12 cellular contexts compared by ENCODE assay signal in the genomic region with DNA sequence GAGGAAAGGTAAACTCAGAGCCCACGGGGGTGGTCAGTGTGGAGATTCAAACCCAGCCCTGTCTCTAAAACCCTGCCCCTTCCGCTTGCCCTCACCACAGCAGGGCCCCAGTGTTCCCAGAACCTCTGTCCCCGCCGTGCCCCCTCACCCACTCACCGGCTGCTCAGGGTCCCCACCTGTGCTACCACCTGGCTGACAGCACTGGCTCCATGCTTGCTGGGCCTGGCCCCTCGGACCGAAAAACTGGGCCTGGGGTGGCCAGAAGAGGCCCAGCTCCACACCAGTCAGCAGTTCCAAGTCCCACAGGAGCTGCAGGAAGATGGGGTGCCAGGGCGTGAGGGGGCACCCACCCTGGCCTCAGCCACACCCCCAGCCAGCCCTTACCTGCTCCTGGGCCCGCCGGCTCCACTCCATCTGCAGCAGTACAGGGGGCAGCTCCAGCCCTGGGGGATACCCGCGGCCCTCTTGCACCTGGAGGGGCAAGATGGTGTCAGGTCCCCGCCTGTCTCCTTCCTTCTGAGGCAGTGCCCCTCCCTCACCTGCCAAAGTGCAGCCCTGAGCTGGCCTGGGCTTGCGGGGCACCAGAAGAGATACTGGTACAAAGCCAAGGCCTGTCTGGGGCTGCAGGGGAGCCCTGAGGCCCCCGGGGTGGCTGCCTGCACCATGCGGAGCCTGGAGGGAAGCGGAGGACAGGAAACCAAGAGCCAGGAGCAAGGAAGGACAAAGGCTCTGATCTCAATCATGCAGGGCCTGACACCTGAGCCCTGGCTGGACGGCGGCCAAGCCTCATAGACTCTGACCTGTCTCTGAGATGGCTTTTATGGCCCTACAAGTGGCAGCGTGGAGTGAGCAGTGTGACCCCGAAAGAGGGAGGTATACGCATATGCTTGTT. TPM values are rescaled to one million over a fixed set of nuclear protein-coding genes. Genes with fewer than 3 reads are reported as not detected.
DNase-seq lines count a peak whose midpoint lies in the region; ATAC-seq and TF ChIP-seq lines count a peak whose summit lies in the region.
"Had no signal": no experiment of that assay in that cellular context is flagged by ENCODE, and none has a peak within 500 bp of the region (broad histone marks: within the 10 kb centered on the region; RNA-seq: fewer than 3 reads in every experiment).

No MANE protein-coding gene starts in this region.

- H3K4me1 Mint-ChIP-seq in activated T-cell treated with anti-CD3 and anti-CD28 coated beads, Interleukin-2, amount 50 U/mL, for 72 hours (ENCODE audit: low read depth) = peaks cover 9% of the 10 kb centered on the region

- no peaks in the 10 kb centered on the region for H3K79me2 ChIP-seq in hepatocyte

- no peaks in the 10 kb centered on the region for H3K36me3 Mint-ChIP-seq in activated T-cell treated with anti-CD3 and anti-CD28 coated beads, Interleukin-2, amount 50 U/mL, for 72 hours (ENCODE audit: insufficient read depth in 2 of 2)
- H3K36me3 Mint-ChIP-seq: activated naive CD4-positive, alpha-beta T cell treated with anti-CD3 and anti-CD28 coated beads, Interleukin-2, amount 50 U/mL, for 24 hours had no signal

- H3K9me2 ChIP-seq in hepatocyte (replicated peaks; ENCODE audit: insufficient read depth) = no peaks in the 10 kb centered on the region

- WGBS in right cardiac atrium = 80% methylated on average over 22 of the region's 22 CpGs
- WGBS in hepatocyte (ENCODE audit: low lambda C conversion rate, missing lambda C conversion rate) = 80% methylated on average over 20 of the region's 22 CpGs

- H3K27ac ChIP-seq in right cardiac atrium (ENCODE audit: low read length) (no peak overlapping the region), hepatocyte (no peak overlapping the region)
- H3K27ac ChIP-seq: body of pancreas had no signal

- no peaks in the 10 kb centered on the region for H3K9me3 ChIP-seq in right cardiac atrium (ENCODE audit: control insufficient read depth, low read length)
- H3K9me3 ChIP-seq in hepatocyte (ENCODE audit: low read depth) = no peaks in the 10 kb centered on the region
- H3K9me3 ChIP-seq: body of pancreas had no signal

- TF ChIP-seq CTCF in hepatocyte (IDR thresholded peaks at IDR 0.05; ENCODE audit: poor library complexity) = no peak

- H3K4me3 ChIP-seq in right cardiac atrium (ENCODE audit: low read length) (no peak overlapping the region), hepatocyte (no peak overlapping the region)
- H3K4me3 ChIP-seq: body of pancreas had no signal

- no peaks in the 10 kb centered on the region for H3K27me3 ChIP-seq in right cardiac atrium (ENCODE audit: control insufficient read depth, insufficient read depth)
- H3K27me3 ChIP-seq in hepatocyte = peaks cover 7% of the 10 kb centered on the region
- H3K27me3 ChIP-seq: body of pancreas had no signal

- no peak overlapping the region for H2AFZ ChIP-seq in hepatocyte

- H3K4me1 ChIP-seq in right cardiac atrium (ENCODE audit: control insufficient read depth, insufficient read depth, low read length) = no peaks in the 10 kb centered on the region
- no peaks in the 10 kb centered on the region for H3K4me1 ChIP-seq in hepatocyte (ENCODE audit: insufficient read depth)

- intact Hi-C loops in right cardiac atrium (cut with DNase I) (no loop called here), left cardiac atrium (cut with DNase I) (no loop called here)

- no peaks in the 10 kb centered on the region for H3K9me3 Mint-ChIP-seq in activated T-cell treated with anti-CD3 and anti-CD28 coated beads, Interleukin-2, amount 50 U/mL, for 72 hours
- H3K9me3 Mint-ChIP-seq: activated naive CD4-positive, alpha-beta T cell treated with anti-CD3 and anti-CD28 coated beads, Interleukin-2, amount 50 U/mL, for 24 hours had no signal

- no peaks in the 10 kb centered on the region for H4K20me1 ChIP-seq in hepatocyte (ENCODE audit: insufficient read depth, poor library complexity, severe bottlenecking)

- no peak overlapping the region for H3K4me3 Mint-ChIP-seq in activated T-cell treated with anti-CD3 and anti-CD28 coated beads, Interleukin-2, amount 50 U/mL, for 72 hours
- H3K4me3 Mint-ChIP-seq: activated naive CD4-positive, alpha-beta T cell treated with anti-CD3 and anti-CD28 coated beads, Interleukin-2, amount 50 U/mL, for 24 hours had no signal

- no peak overlapping the region for H3K27ac Mint-ChIP-seq in activated T-cell treated with anti-CD3 and anti-CD28 coated beads, Interleukin-2, amount 50 U/mL, for 72 hours
- H3K27ac Mint-ChIP-seq: activated naive CD4-positive, alpha-beta T cell treated with anti-CD3 and anti-CD28 coated beads, Interleukin-2, amount 50 U/mL, for 24 hours had no signal

- DNase-seq in right cardiac atrium (peak; percentile 4 to 60 (median 44)), left cardiac atrium (no peak), NCI-H2196 (lab: John Stamatoyannopoulos, UW; ENCODE audit: unreplicated experiment) (peak; percentile 72), hepatocyte (ENCODE audit: low spot score) (peak; percentile 52), midbrain (lab: John Stamatoyannopoulos, UW) (no peak), GM19238 (ENCODE audit: insufficient read length, low spot score) (no peak)
- DNase-seq in activated T-cell treated with anti-CD3 and anti-CD28 coated beads, Interleukin-2, amount 50 U/mL, for 72 hours = no peak
- DNase-seq: activated CD4-positive, alpha-beta T cell treated with anti-CD3 and anti-CD28 coated beads for 48 hours; body of pancreas; stimulated activated CD4-positive, alpha-beta T cell treated with anti-CD3 and anti-CD28 coated beads, Interleukin-12 subunit alpha, Interleukin-12 subunit beta, amount 100 ng/mL, for 4 hours had no signal

- ATAC-seq in right cardiac atrium = no peak
- no peak for ATAC-seq in left cardiac atrium
- no peak for ATAC-seq in activated T-cell treated with anti-CD3 and anti-CD28 coated beads, Interleukin-2, amount 50 U/mL, for 72 hours (replicated peaks in 1 of 2)
- ATAC-seq in HG03432 (IDR thresholded peaks at IDR 0.05; ENCODE audit: unreplicated experiment) = no peak
- ATAC-seq: body of pancreas had no signal

- H3K36me3 ChIP-seq in hepatocyte (replicated peaks; ENCODE audit: insufficient read depth, low read depth) = no peaks in the 10 kb centered on the region

- H3K27me3 Mint-ChIP-seq in activated T-cell treated with anti-CD3 and anti-CD28 coated beads, Interleukin-2, amount 50 U/mL, for 72 hours (ENCODE audit: low read depth) = peaks cover 10% of the 10 kb centered on the region
- H3K27me3 Mint-ChIP-seq: activated naive CD4-positive, alpha-beta T cell treated with anti-CD3 and anti-CD28 coated beads, Interleukin-2, amount 50 U/mL, for 24 hours had no signal

- H3K4me2 ChIP-seq in hepatocyte = no peak overlapping the region

RNA-seq across cellular contexts. Expression of gene ATP6V1F, which starts 11.7 kb away (rescaled TPM):
- total RNA-seq in right cardiac atrium (100 to 1,000 TPM; 127 to 139 (median 134) TPM), left cardiac atrium (100 to 1,000 TPM; 117 to 119 TPM), hepatocyte (181 and 184 TPM in 2 replicates)
- polyA plus RNA-seq in right cardiac atrium (224 TPM), hepatocyte (422 and 426 TPM in 2 replicates)
- total RNA-seq in activated T-cell treated with anti-CD3 and anti-CD28 coated beads, Interleukin-2, amount 50 U/mL, for 72 hours = 10 to 100 TPM; 68.3 to 73.3 TPM

RNA-seq across cellular contexts. Expression of gene KCP, which starts 36.1 kb away (rescaled TPM):
- total RNA-seq in right cardiac atrium = under 1 TPM; 0.23 to 0.28 (median 0.24) TPM
- 0.36 TPM for polyA plus RNA-seq in right cardiac atrium
- under 1 TPM; 0.31 to 0.50 TPM for total RNA-seq in left cardiac atrium
- 0.20 and 0.40 TPM in 2 replicates for total RNA-seq in hepatocyte
- 2.4 and 3.3 TPM in 2 replicates for polyA plus RNA-seq in hepatocyte
- total RNA-seq in activated T-cell treated with anti-CD3 and anti-CD28 coated beads, Interleukin-2, amount 50 U/mL, for 72 hours = under 1 TPM in 1 of 2 donors, not detected in 1; 0.21 TPM

RNA-seq across cellular contexts. Expression of gene FLNC, which starts 44.2 kb away (rescaled TPM):
- total RNA-seq in right cardiac atrium = 100 to 1,000 TPM; 244 to 358 (median 285) TPM
- 216 TPM for polyA plus RNA-seq in right cardiac atrium
- total RNA-seq in left cardiac atrium = 100 to 1,000 TPM; 226 to 257 TPM
- total RNA-seq in hepatocyte = 32.8 and 60.7 TPM in 2 replicates
- polyA plus RNA-seq in hepatocyte = 40.4 and 46.6 TPM in 2 replicates
- under 1 TPM; 0.02 to 0.07 TPM for total RNA-seq in activated T-cell treated with anti-CD3 and anti-CD28 coated beads, Interleukin-2, amount 50 U/mL, for 72 hours

Comparison
In these comparisons a context has a peak if more than half of its experiments do, and no peak if none do; other contexts are left out.
1. DNase-seq: peak in right cardiac atrium (3 of 3), NCI-H2196 (single experiment) and hepatocyte (single experiment); none in left cardiac atrium (single experiment), activated T-cell treated with anti-CD3 and anti-CD28 coated beads, Interleukin-2, amount 50 U/mL, for 72 hours (0 of 2), midbrain (single experiment) and GM19238 (single experiment).
2. RNA of gene FLNC, which starts 44.2 kb away (total RNA-seq): 244 to 358 TPM in right cardiac atrium, 226 to 257 TPM in left cardiac atrium and 32.8 to 60.7 TPM in hepatocyte; 0.02 to 0.07 TPM in activated T-cell treated with anti-CD3 and anti-CD28 coated beads, Interleukin-2, amount 50 U/mL, for 72 hours; every median in the first group is over 10 times any median in the second.